Comparison of ENCODE assay signal across 14 cellular contexts in genomic region chr7:24912874-24913514, GRCh38.
DNase-seq lines count a peak whose midpoint lies in the region; ATAC-seq and TF ChIP-seq lines count a peak whose summit lies in the region.
"Had no signal": no experiment of that assay in that cellular context is flagged by ENCODE, and none has a peak within 500 bp of the region (broad histone marks: within the 10 kb centered on the region; RNA-seq: fewer than 3 reads in every experiment).

No MANE protein-coding gene starts in this region.

- H3K9me3 ChIP-seq in Karpas-422 (ENCODE audit: low read length) (no peaks in the 10 kb centered on the region), right atrium auricular region (no peaks in the 10 kb centered on the region), MM.1S (replicated peaks; ENCODE audit: insufficient read depth, low read length) (no peaks in the 10 kb centered on the region)
- H3K9me3 ChIP-seq: adrenal gland, tibial artery had no signal

- no peak for DNase-seq in T-helper 2 cell treated with Interferon-gamma antibody and Interleukin-4, amounts not matched to agents 5 μg/mL and 100 μg/mL, for 36 hours (ENCODE audit: low spot score)
- DNase-seq in T-helper 2 cell: no peak
- no peak for DNase-seq in Karpas-422
- no peak for DNase-seq in activated T-helper 1 cell treated with anti-CD3 and anti-CD28 coated beads, Interleukin-12 subunit alpha, Interleukin-12 subunit beta, Interleukin-2, Interleukin-4 antibody, amounts not matched to agents 30 ng/mL and 10 ng/mL and 1 ng/mL, durations not matched to agents 14 hours and 24 hours and 36 hours (ENCODE audit: low spot score)
- no peak for DNase-seq in natural killer cell
- no peak for DNase-seq in right atrium auricular region (ENCODE audit: low spot score)
- DNase-seq in GM19238 (ENCODE audit: insufficient read length, low spot score): no peak
- DNase-seq in MM.1S: no peak
- DNase-seq: adrenal gland, head of caudate nucleus, Right ventricle myocardium superior, tibial artery had no signal

- H3K27me3 Mint-ChIP-seq in T-helper 2 cell treated with Interferon-gamma antibody and Interleukin-4, amounts not matched to agents 5 μg/mL and 100 μg/mL, for 36 hours (ENCODE audit: low read depth): no peaks in the 10 kb centered on the region
- no peaks in the 10 kb centered on the region for H3K27me3 Mint-ChIP-seq in activated T-helper 1 cell treated with anti-CD3 and anti-CD28 coated beads, Interleukin-12 subunit alpha, Interleukin-12 subunit beta, Interleukin-2, Interleukin-4 antibody, amounts not matched to agents 30 ng/mL and 10 ng/mL and 1 ng/mL, durations not matched to agents 14 hours and 24 hours and 36 hours (ENCODE audit: insufficient read depth)
- H3K27me3 Mint-ChIP-seq in natural killer cell (ENCODE audit: low read depth in 2 of 2): no peaks in the 10 kb centered on the region
- H3K27me3 Mint-ChIP-seq: progenitor cell of endocrine pancreas had no signal

- H3K27me3 ChIP-seq in Karpas-422 (ENCODE audit: low read length): no peaks in the 10 kb centered on the region
- no peaks in the 10 kb centered on the region for H3K27me3 ChIP-seq in right atrium auricular region
- no peaks in the 10 kb centered on the region for H3K27me3 ChIP-seq in MM.1S (replicated peaks; ENCODE audit: insufficient read depth, low read length)
- H3K27me3 ChIP-seq: adrenal gland, tibial artery had no signal

- peaks cover 16% of the 10 kb centered on the region for H3K36me3 ChIP-seq in Karpas-422 (ENCODE audit: insufficient read depth, low read length)
- H3K36me3 ChIP-seq in right atrium auricular region: no peaks in the 10 kb centered on the region
- H3K36me3 ChIP-seq in MM.1S (replicated peaks; ENCODE audit: insufficient read depth, low read length): no peaks in the 10 kb centered on the region
- H3K36me3 ChIP-seq: adrenal gland, tibial artery had no signal

- H3K27ac Mint-ChIP-seq in T-helper 2 cell treated with Interferon-gamma antibody and Interleukin-4, amounts not matched to agents 5 μg/mL and 100 μg/mL, for 36 hours: peak overlapping the region; percentile 96
- peak overlapping the region; percentile 79 for H3K27ac Mint-ChIP-seq in activated T-helper 1 cell treated with anti-CD3 and anti-CD28 coated beads, Interleukin-12 subunit alpha, Interleukin-12 subunit beta, Interleukin-2, Interleukin-4 antibody, amounts not matched to agents 30 ng/mL and 10 ng/mL and 1 ng/mL, durations not matched to agents 14 hours and 24 hours and 36 hours
- H3K27ac Mint-ChIP-seq in natural killer cell: peak overlapping the region; percentile 7 to 80
- H3K27ac Mint-ChIP-seq: progenitor cell of endocrine pancreas had no signal

- peaks cover 68% of the 10 kb centered on the region for H3K4me1 Mint-ChIP-seq in T-helper 2 cell treated with Interferon-gamma antibody and Interleukin-4, amounts not matched to agents 5 μg/mL and 100 μg/mL, for 36 hours (ENCODE audit: low read depth)
- H3K4me1 Mint-ChIP-seq in activated T-helper 1 cell treated with anti-CD3 and anti-CD28 coated beads, Interleukin-12 subunit alpha, Interleukin-12 subunit beta, Interleukin-2, Interleukin-4 antibody, amounts not matched to agents 30 ng/mL and 10 ng/mL and 1 ng/mL, durations not matched to agents 14 hours and 24 hours and 36 hours (ENCODE audit: low read depth): peaks cover 82% of the 10 kb centered on the region
- H3K4me1 Mint-ChIP-seq in natural killer cell: peaks cover 80 to 81% of the 10 kb centered on the region in 2 donors

- TF ChIP-seq CTCF in natural killer cell (IDR thresholded peaks at IDR 0.05): no peak
- TF ChIP-seq CTCF in right atrium auricular region (IDR thresholded peaks at IDR 0.05): no peak
- no peak for TF ChIP-seq CTCF in MM.1S (IDR thresholded peaks at IDR 0.05; ENCODE audit: low read length)

- no peak overlapping the region for H2AFZ ChIP-seq in Karpas-422 (ENCODE audit: low read length)
- no peak overlapping the region for H2AFZ ChIP-seq in MM.1S (ENCODE audit: low read length)

- H3K9me2 ChIP-seq in Karpas-422 (replicated peaks; ENCODE audit: insufficient read depth, low read length): no peaks in the 10 kb centered on the region
- H3K9me2 ChIP-seq in MM.1S (replicated peaks; ENCODE audit: insufficient read depth, low read length): no peaks in the 10 kb centered on the region

- peaks cover 98% of the 10 kb centered on the region for H3K4me1 ChIP-seq in Karpas-422 (ENCODE audit: low read length)
- H3K4me1 ChIP-seq in right atrium auricular region: peaks cover 0 to 15% of the 10 kb centered on the region in 2 donors
- H3K4me1 ChIP-seq in MM.1S (ENCODE audit: low read length): peaks cover 25% of the 10 kb centered on the region
- H3K4me1 ChIP-seq: tibial artery had no signal

- no peak for ATAC-seq in natural killer cell

- peak overlapping the region; percentile 63 for H3K4me2 ChIP-seq in Karpas-422 (ENCODE audit: low read depth, low read length, poor library complexity, severe bottlenecking)
- no peak overlapping the region for H3K4me2 ChIP-seq in MM.1S (ENCODE audit: low read depth, low read length)

- H3F3A ChIP-seq in MM.1S (ENCODE audit: insufficient read depth, low read length): peaks cover 7% of the 10 kb centered on the region

- peaks cover 98% of the 10 kb centered on the region for H3K79me2 ChIP-seq in Karpas-422 (ENCODE audit: low read length)
- peaks cover 90% of the 10 kb centered on the region for H3K79me2 ChIP-seq in MM.1S (ENCODE audit: low read length)

- peak overlapping the region; percentile 56 for H3K4me3 Mint-ChIP-seq in T-helper 2 cell treated with Interferon-gamma antibody and Interleukin-4, amounts not matched to agents 5 μg/mL and 100 μg/mL, for 36 hours
- H3K4me3 Mint-ChIP-seq in activated T-helper 1 cell treated with anti-CD3 and anti-CD28 coated beads, Interleukin-12 subunit alpha, Interleukin-12 subunit beta, Interleukin-2, Interleukin-4 antibody, amounts not matched to agents 30 ng/mL and 10 ng/mL and 1 ng/mL, durations not matched to agents 14 hours and 24 hours and 36 hours: no peak overlapping the region
- H3K4me3 Mint-ChIP-seq in natural killer cell: peak overlapping the region; percentile 43

- intact Hi-C loops in activated T-helper 1 cell treated with anti-CD3 and anti-CD28 coated beads, Interleukin-12 subunit alpha, Interleukin-12 subunit beta, Interleukin-2, Interleukin-4 antibody, amounts not matched to agents 30 ng/mL and 10 ng/mL and 1 ng/mL, durations not matched to agents 14 hours and 24 hours and 36 hours (cut with micrococcal nuclease): no loop called here
- intact Hi-C loops in natural killer cell (cut with micrococcal nuclease): loop anchor here (10.0 kb wide), 2 partner anchors 182 to 468 kb away; no protein-coding TSS in a partner anchor

- H3K36me3 Mint-ChIP-seq in T-helper 2 cell treated with Interferon-gamma antibody and Interleukin-4, amounts not matched to agents 5 μg/mL and 100 μg/mL, for 36 hours (ENCODE audit: low read depth): peaks cover 48% of the 10 kb centered on the region
- H3K36me3 Mint-ChIP-seq in activated T-helper 1 cell treated with anti-CD3 and anti-CD28 coated beads, Interleukin-12 subunit alpha, Interleukin-12 subunit beta, Interleukin-2, Interleukin-4 antibody, amounts not matched to agents 30 ng/mL and 10 ng/mL and 1 ng/mL, durations not matched to agents 14 hours and 24 hours and 36 hours (ENCODE audit: low read depth): peaks cover 39% of the 10 kb centered on the region
- H3K36me3 Mint-ChIP-seq in natural killer cell: no peaks in the 10 kb centered on the region

- peaks cover 16% of the 10 kb centered on the region for H4K20me1 ChIP-seq in Karpas-422 (ENCODE audit: insufficient read depth, low read depth, low read length)
- H4K20me1 ChIP-seq in MM.1S (ENCODE audit: insufficient read depth, low read length): no peaks in the 10 kb centered on the region

- H3K9ac ChIP-seq in Karpas-422 (ENCODE audit: low read length) (peak overlapping the region; percentile 28), MM.1S (ENCODE audit: low read length) (no peak overlapping the region)

- H3K9me3 Mint-ChIP-seq in T-helper 2 cell treated with Interferon-gamma antibody and Interleukin-4, amounts not matched to agents 5 μg/mL and 100 μg/mL, for 36 hours: no peaks in the 10 kb centered on the region
- H3K9me3 Mint-ChIP-seq in activated T-helper 1 cell treated with anti-CD3 and anti-CD28 coated beads, Interleukin-12 subunit alpha, Interleukin-12 subunit beta, Interleukin-2, Interleukin-4 antibody, amounts not matched to agents 30 ng/mL and 10 ng/mL and 1 ng/mL, durations not matched to agents 14 hours and 24 hours and 36 hours: peaks cover 9% of the 10 kb centered on the region
- no peaks in the 10 kb centered on the region for H3K9me3 Mint-ChIP-seq in natural killer cell

- H3K27ac ChIP-seq in Karpas-422 (ENCODE audit: low read length): peak overlapping the region; percentile 81
- H3K27ac ChIP-seq in right atrium auricular region: no peak overlapping the region
- H3K27ac ChIP-seq in MM.1S (ENCODE audit: low read length): no peak overlapping the region
- H3K27ac ChIP-seq: adrenal gland, HL-60, tibial artery had no signal

- peak overlapping the region; percentile 9; the same call in 1 of the 2 replicates for H3K4me3 ChIP-seq in Karpas-422 (ENCODE audit: low read length)
- no peak overlapping the region for H3K4me3 ChIP-seq in right atrium auricular region
- no peak overlapping the region for H3K4me3 ChIP-seq in MM.1S (ENCODE audit: low read length)
- H3K4me3 ChIP-seq: adrenal gland, tibial artery had no signal

Comparison
In these comparisons a context has a peak if more than half of its experiments do, and no peak if none do; other contexts are left out.
1. H3K27ac Mint-ChIP-seq: peak in every context shown above with its lines; median percentile 96 in T-helper 2 cell treated with Interferon-gamma antibody and Interleukin-4, amounts not matched to agents 5 μg/mL and 100 μg/mL, for 36 hours; 79 in activated T-helper 1 cell treated with anti-CD3 and anti-CD28 coated beads, Interleukin-12 subunit alpha, Interleukin-12 subunit beta, Interleukin-2, Interleukin-4 antibody, amounts not matched to agents 30 ng/mL and 10 ng/mL and 1 ng/mL, durations not matched to agents 14 hours and 24 hours and 36 hours; 44 in natural killer cell.